In the genomic region with DNA sequence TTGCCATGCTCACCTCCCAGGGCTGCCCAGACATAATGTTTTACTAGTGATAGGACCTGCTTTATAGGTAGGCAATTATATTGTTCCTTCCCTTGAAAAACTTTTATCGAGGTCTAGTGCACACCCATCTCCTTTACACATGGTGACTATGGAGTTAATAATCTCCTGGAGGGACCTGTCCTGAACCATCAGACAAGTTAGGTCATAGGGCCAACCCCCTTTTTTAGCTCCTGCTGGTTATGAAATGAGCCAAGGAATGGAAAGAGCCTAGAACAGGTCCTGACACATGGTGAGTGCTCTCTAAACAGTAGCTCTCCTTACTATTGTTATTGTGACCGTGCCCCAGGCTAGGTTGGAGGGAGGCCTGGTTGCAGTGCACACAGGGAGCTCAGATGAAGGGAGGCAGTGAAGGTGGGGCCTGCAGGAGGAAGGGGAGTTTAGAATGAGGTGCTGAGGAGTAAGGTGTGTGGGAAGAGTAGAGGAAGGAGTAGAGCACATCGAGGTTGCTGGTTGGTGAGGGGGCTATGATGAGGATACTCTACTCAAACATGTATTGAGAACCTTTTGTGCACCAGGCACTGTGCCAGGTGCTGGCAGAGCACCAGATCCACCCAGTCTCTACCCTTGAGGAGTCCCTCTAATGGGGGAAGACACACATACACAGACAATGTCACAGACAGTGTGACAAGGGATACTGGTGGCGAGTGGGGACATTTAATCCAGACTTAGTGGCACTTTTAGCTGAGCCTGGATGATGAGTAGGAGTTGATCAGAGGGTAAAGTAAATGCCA, we compare ENCODE assay signal across 12 cellular contexts. TPM values are rescaled to one million over a fixed set of nuclear protein-coding genes. Genes with fewer than 3 reads are reported as not detected.
DNase-seq lines count a peak whose midpoint lies in the region; ATAC-seq and TF ChIP-seq lines count a peak whose summit lies in the region.
"Had no signal": no experiment of that assay in that cellular context is flagged by ENCODE, and none has a peak within 500 bp of the region (broad histone marks: within the 10 kb centered on the region; RNA-seq: fewer than 3 reads in every experiment).

No MANE protein-coding gene starts in this region.

- peaks cover 82% of the 10 kb centered on the region for H3K79me2 ChIP-seq in hepatocyte
- H3K79me2 ChIP-seq: parathyroid adenoma had no signal

- no peak overlapping the region for H2AFZ ChIP-seq in hepatocyte
- H2AFZ ChIP-seq: parathyroid adenoma had no signal

- H3K27ac Mint-ChIP-seq in neural crest cell (ENCODE audit: unreplicated experiment), result peak overlapping the region; percentile 95

- no peaks in the 10 kb centered on the region for H3K9me3 ChIP-seq in hepatocyte (ENCODE audit: low read depth)
- H3K9me3 ChIP-seq: uterus had no signal

- H3K36me3 ChIP-seq in hepatocyte (replicated peaks; ENCODE audit: insufficient read depth, low read depth), result no peaks in the 10 kb centered on the region
- H3K36me3 ChIP-seq: uterus had no signal

- H3K4me2 ChIP-seq in hepatocyte, result no peak overlapping the region

- TF ChIP-seq CTCF in coronary artery (IDR thresholded peaks at IDR 0.05) (no peak), neural crest cell (conservative IDR thresholded peaks at IDR 0.05) (no peak), hepatocyte (IDR thresholded peaks at IDR 0.05; ENCODE audit: poor library complexity) (no peak)

- H3K4me1 ChIP-seq in hepatocyte (ENCODE audit: insufficient read depth), result peaks cover 50% of the 10 kb centered on the region

- ATAC-seq in HG03439 (IDR thresholded peaks at IDR 0.05; ENCODE audit: unreplicated experiment), result no peak
- no peak for ATAC-seq in GM18502 (IDR thresholded peaks at IDR 0.05; ENCODE audit: poor library complexity, unreplicated experiment)

- DNase-seq in DMS79 treated with DMSO at 0.1 percent for 48 hours (lab: John Stamatoyannopoulos, UW), result peak; percentile 76
- DNase-seq in NCI-H2029 (lab: John Stamatoyannopoulos, UW), result peak; percentile 63
- no peak for DNase-seq in coronary artery (ENCODE audit: low spot score)
- DNase-seq in neural crest cell (ENCODE audit: low read depth, low spot score), result no peak
- no peak for DNase-seq in hepatocyte (ENCODE audit: low spot score)
- no peak for DNase-seq in T1000 (lab: John Stamatoyannopoulos, UW)
- DNase-seq: activated naive CD4-positive, alpha-beta T cell treated with anti-CD3 and anti-CD28 coated beads, Interleukin-2, amount 50 U/mL, for 16 hours; NK-92 treated with Interleukin-12 subunit alpha and Interleukin-12 subunit beta, amount 100 ng/mL, for 24 hours; uterus had no signal

- 82% methylated on average over 4 of the region's 4 CpGs for WGBS in hepatocyte (ENCODE audit: low lambda C conversion rate, missing lambda C conversion rate)

- H4K20me1 ChIP-seq in hepatocyte (ENCODE audit: insufficient read depth, poor library complexity, severe bottlenecking), result no peaks in the 10 kb centered on the region

- no peaks in the 10 kb centered on the region for H3K9me2 ChIP-seq in hepatocyte (replicated peaks; ENCODE audit: insufficient read depth)

- H3K4me3 ChIP-seq in coronary artery (no peak overlapping the region), hepatocyte (no peak overlapping the region)
- H3K4me3 ChIP-seq: uterus had no signal

- H3K27ac ChIP-seq in coronary artery (peak overlapping the region; percentile 23 to 95), hepatocyte (no peak overlapping the region)
- H3K27ac ChIP-seq: parathyroid adenoma had no signal

- peaks cover 73% of the 10 kb centered on the region for H3K4me1 Mint-ChIP-seq in neural crest cell

- H3K27me3 ChIP-seq in hepatocyte, result no peaks in the 10 kb centered on the region
- H3K27me3 ChIP-seq: uterus had no signal

- no peaks in the 10 kb centered on the region for H3K27me3 Mint-ChIP-seq in neural crest cell (ENCODE audit: low read depth)

- peak overlapping the region; percentile 47 for H3K4me3 Mint-ChIP-seq in neural crest cell

- no peaks in the 10 kb centered on the region for H3K9me3 Mint-ChIP-seq in neural crest cell

- peaks cover 9% of the 10 kb centered on the region for H3K36me3 Mint-ChIP-seq in neural crest cell (ENCODE audit: low read depth)

RNA-seq across cellular contexts. Expression of gene LMNA, which starts 14.1 kb away (rescaled TPM):
- total RNA-seq in neural crest cell (51.0 and 51.7 TPM in 2 replicates), hepatocyte (161 and 208 TPM in 2 replicates)
- polyA plus RNA-seq in hepatocyte, result 345 and 402 TPM in 2 replicates

RNA-seq across cellular contexts. Expression of gene MEX3A, which starts 18.1 kb away (rescaled TPM):
- 114 and 120 TPM in 2 replicates for total RNA-seq in neural crest cell
- 11.0 and 12.0 TPM in 2 replicates for total RNA-seq in hepatocyte
- 9.3 and 10.8 TPM in 2 replicates for polyA plus RNA-seq in hepatocyte

RNA-seq across cellular contexts. Expression of gene RAB25, which starts 39.4 kb away (rescaled TPM):
- total RNA-seq in neural crest cell (not detected in 2 replicates), hepatocyte (71.1 and 77.9 TPM in 2 replicates)
- polyA plus RNA-seq in hepatocyte, result 91.6 and 106 TPM in 2 replicates

RNA-seq across cellular contexts. Expression of gene LAMTOR2, which starts 45.8 kb away (rescaled TPM):
- total RNA-seq in neural crest cell (49.4 and 55.6 TPM in 2 replicates), hepatocyte (48.5 and 73.1 TPM in 2 replicates)
- 142 and 165 TPM in 2 replicates for polyA plus RNA-seq in hepatocyte

RNA-seq across cellular contexts. Expression of gene UBQLN4, which starts 46.8 kb away (rescaled TPM):
- 70.4 and 78.0 TPM in 2 replicates for total RNA-seq in neural crest cell
- 35.3 and 37.8 TPM in 2 replicates for total RNA-seq in hepatocyte
- 29.5 and 35.5 TPM in 2 replicates for polyA plus RNA-seq in hepatocyte

Comparison
In these comparisons a context has a peak if more than half of its experiments do, and no peak if none do; other contexts are left out.
1. DNase-seq: peak in DMS79 treated with DMSO at 0.1 percent for 48 hours (single experiment) and NCI-H2029 (single experiment); none in coronary artery (single experiment), neural crest cell (single experiment), hepatocyte (single experiment) and T1000 (single experiment).
2. RNA of gene RAB25, which starts 39.4 kb away (total RNA-seq): 71.1 to 77.9 TPM in hepatocyte; not detected in neural crest cell; every median in the first group is over 10 times any median in the second.